ENCODE assay signal across 11 cellular contexts in the genomic region with DNA sequence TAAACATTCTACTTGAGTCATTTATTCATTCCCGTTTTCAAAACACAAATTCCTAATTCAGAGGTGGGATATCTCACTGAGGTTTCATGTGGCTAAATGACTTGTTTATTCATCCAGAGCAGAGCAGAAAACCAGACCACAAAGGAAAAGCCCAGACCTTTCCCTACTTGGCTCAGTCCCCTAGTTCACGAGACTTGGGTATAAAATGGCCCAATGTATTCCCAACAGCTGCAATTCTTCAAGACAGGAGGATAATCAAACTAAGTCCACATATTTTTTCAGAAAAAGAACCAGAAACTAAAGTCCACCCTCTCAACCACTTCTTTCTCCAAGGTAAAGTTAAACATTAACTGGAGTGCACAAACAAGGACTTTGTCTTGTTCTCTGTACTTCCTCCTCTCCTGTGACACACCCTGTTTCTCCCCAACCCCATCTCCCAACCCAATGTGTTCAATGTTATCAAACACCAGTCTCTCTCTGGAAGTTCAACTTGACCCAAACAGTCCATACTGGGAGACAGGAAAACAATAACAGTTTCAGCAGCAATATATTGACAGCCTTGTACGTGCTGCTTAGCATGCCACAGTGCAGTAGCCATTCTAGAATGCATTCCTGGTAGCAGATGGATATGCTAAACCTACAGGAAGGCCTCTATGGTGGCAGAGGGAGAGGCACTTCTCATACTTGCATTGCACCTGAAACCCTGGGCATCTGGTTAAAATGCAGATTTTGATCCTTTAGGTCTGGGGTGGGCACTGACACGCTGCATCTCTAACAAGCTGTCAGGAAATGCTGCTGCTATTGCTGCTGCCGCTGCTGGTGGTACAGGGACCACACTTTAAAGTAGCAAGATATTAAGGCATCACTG.
DNase-seq lines count a peak whose midpoint lies in the region; ATAC-seq lines count a peak whose summit lies in the region.
"Had no signal": no experiment of that assay in that cellular context is flagged by ENCODE, and none has a peak within 500 bp of the region (broad histone marks: within the 10 kb centered on the region; RNA-seq: fewer than 3 reads in every experiment).

No MANE protein-coding gene starts in this region.

- peaks cover 4 to 5% of the 10 kb centered on the region in 2 donors for H3K9me3 Mint-ChIP-seq in stimulated activated naive B cell treated with anti-CD40 and anti-IgM and Interleukin-4, amounts not matched to agents 10 μg/mL and 1 μg/mL and 100 μg/mL, for 72 hours

- H3K27ac Mint-ChIP-seq in stimulated activated naive B cell treated with anti-CD40 and anti-IgM and Interleukin-4, amounts not matched to agents 10 μg/mL and 1 μg/mL and 100 μg/mL, for 72 hours, result no peak overlapping the region

- DNase-seq in COLO829 (ENCODE audit: low spot score) (peak; percentile 8), M059J (ENCODE audit: low read depth) (peak; percentile 9), left colon (peak; percentile 42 to 82), NCI-H226 (no peak), DMS114 treated with DMSO at 0.1 percent for 48 hours (lab: John Stamatoyannopoulos, UW; ENCODE audit: unreplicated experiment) (no peak), GOT3 (lab: John Stamatoyannopoulos, UW) (no peak)
- no peak for DNase-seq in stimulated activated naive B cell treated with anti-CD40 and anti-IgM and Interleukin-4, amounts not matched to agents 10 μg/mL and 1 μg/mL and 100 μg/mL, for 72 hours
- DNase-seq: AML-193, MM.1S, psoas muscle had no signal

- peaks cover 0 to 10% of the 10 kb centered on the region in 2 donors for H3K27me3 Mint-ChIP-seq in stimulated activated naive B cell treated with anti-CD40 and anti-IgM and Interleukin-4, amounts not matched to agents 10 μg/mL and 1 μg/mL and 100 μg/mL, for 72 hours

- H3K4me1 Mint-ChIP-seq in stimulated activated naive B cell treated with anti-CD40 and anti-IgM and Interleukin-4, amounts not matched to agents 10 μg/mL and 1 μg/mL and 100 μg/mL, for 72 hours, result peaks cover 3 to 5% of the 10 kb centered on the region in 2 donors

- intact Hi-C loops in left colon (cut with DNase I, micrococcal nuclease), result no loop called here

- H3K36me3 Mint-ChIP-seq in stimulated activated naive B cell treated with anti-CD40 and anti-IgM and Interleukin-4, amounts not matched to agents 10 μg/mL and 1 μg/mL and 100 μg/mL, for 72 hours, result peaks cover 5 to 7% of the 10 kb centered on the region in 2 donors

- no peak overlapping the region for H3K4me3 Mint-ChIP-seq in stimulated activated naive B cell treated with anti-CD40 and anti-IgM and Interleukin-4, amounts not matched to agents 10 μg/mL and 1 μg/mL and 100 μg/mL, for 72 hours

- peak; percentile 72 for ATAC-seq in GM21529 (IDR thresholded peaks at IDR 0.05; ENCODE audit: unreplicated experiment)
- peak; percentile 88 for ATAC-seq in left colon
- ATAC-seq in stimulated activated naive B cell treated with anti-CD40 and anti-IgM and Interleukin-4, amounts not matched to agents 10 μg/mL and 1 μg/mL and 100 μg/mL, for 72 hours (replicated peaks), result no peak
- ATAC-seq: psoas muscle had no signal

Comparison
In these comparisons a context has a peak if more than half of its experiments do, and no peak if none do; other contexts are left out.
1. DNase-seq: peak in COLO829 (single experiment), M059J (single experiment) and left colon (2 of 2); none in NCI-H226 (single experiment), DMS114 treated with DMSO at 0.1 percent for 48 hours (single experiment), stimulated activated naive B cell treated with anti-CD40 and anti-IgM and Interleukin-4, amounts not matched to agents 10 μg/mL and 1 μg/mL and 100 μg/mL, for 72 hours (single experiment) and GOT3 (single experiment).
2. ATAC-seq: peak in GM21529 (single experiment) and left colon (single experiment); none in stimulated activated naive B cell treated with anti-CD40 and anti-IgM and Interleukin-4, amounts not matched to agents 10 μg/mL and 1 μg/mL and 100 μg/mL, for 72 hours (0 of 2).